ENCODE assay signal across 20 cellular contexts in the genomic region with DNA sequence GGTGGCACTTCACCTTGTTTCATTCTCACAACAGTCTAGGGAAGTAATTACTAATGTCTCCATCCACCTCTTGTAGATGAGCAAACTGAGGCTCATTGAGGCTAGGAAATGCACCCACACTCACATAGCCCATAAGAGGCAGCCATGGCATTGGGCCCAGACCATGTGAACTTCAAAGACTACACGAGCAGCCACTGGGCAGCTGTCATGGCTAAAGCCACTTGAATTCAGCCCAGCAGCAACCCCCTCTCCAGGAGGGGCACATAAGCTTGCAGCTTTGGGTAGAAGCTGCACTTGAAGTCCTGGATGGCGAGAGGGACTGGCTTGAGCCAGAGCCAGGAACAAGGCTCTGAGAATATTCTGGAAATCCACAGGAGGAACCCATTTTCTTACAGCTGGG. TPM values are rescaled to one million over a fixed set of nuclear protein-coding genes. Genes with fewer than 3 reads are reported as not detected.
"Had no signal": no experiment of that assay in that cellular context is flagged by ENCODE, and none has a peak within 500 bp of the region (broad histone marks: within the 10 kb centered on the region; RNA-seq: fewer than 3 reads in every experiment).

No MANE protein-coding gene starts in this region.

- H3K4me3 ChIP-seq: cardiac muscle cell had no signal

- H3K27ac ChIP-seq: brain microvascular endothelial cell, cardiac muscle cell, VCaP had no signal

- H3K27me3 ChIP-seq: brain microvascular endothelial cell, cardiac muscle cell had no signal

- ATAC-seq: activated CD4-positive, alpha-beta T cell treated with anti-CD3 and anti-CD28 coated beads for 36 hours; activated T-cell treated with anti-CD3 and anti-CD28 coated beads, Interleukin-2, amount 50 U/mL, for 72 hours; PC-3 had no signal

- H3K36me3 ChIP-seq: brain microvascular endothelial cell, cardiac muscle cell had no signal

- DNase-seq: activated CD4-positive, alpha-beta memory T cell treated with anti-CD3 and anti-CD28 coated beads, Interleukin-2, amount 10 ng/mL, durations not matched to agents 7 days and 5 days; activated CD4-positive, alpha-beta T cell treated with anti-CD3 and anti-CD28 coated beads for 36 hours; activated CD4-positive, alpha-beta T cell treated with anti-CD3 and anti-CD28 coated beads, Interleukin-2, amount 50 U/mL, for 1 hour; activated CD8-positive, alpha-beta memory T cell treated with anti-CD3 and anti-CD28 coated beads, Interleukin-2, amount 50 U/mL, for 4 hours; activated gamma-delta T cell treated with Interleukin-2 at 50 U/mL for 16 hours; activated naive CD4-positive, alpha-beta T cell treated with anti-CD3 and anti-CD28 coated beads, Interleukin-2, amount 10 ng/mL, durations not matched to agents 7 days and 5 days; activated naive CD8-positive, alpha-beta T cell treated with anti-CD3 and anti-CD28 coated beads for 36 hours; activated T-cell treated with anti-CD3 and anti-CD28 coated beads, Interleukin-2, amount 50 U/mL, for 72 hours; brain microvascular endothelial cell; Kasumi-1; KBM-7; NCI-H1930; NCI-H446; NCI-H69; PC-3; SHP77 treated with DMSO at 0.1 percent for 48 hours; T-helper 2 cell; T1000 had no signal

RNA-seq across cellular contexts. Expression of gene ALOX5AP, which starts 13.4 kb away (rescaled TPM):
- total RNA-seq: cardiac muscle cell, PC-3 had no signal
